Comparison of ENCODE assay signal across 14 cellular contexts in genomic region chr6:133701633-133702331, GRCh38.
A peak's percentile ranks its signal among the peaks of the same experiment; 100 is the strongest.
DNase-seq lines count a peak whose midpoint lies in the region; ATAC-seq and TF ChIP-seq lines count a peak whose summit lies in the region.
"Had no signal": no experiment of that assay in that cellular context is flagged by ENCODE, and none has a peak within 500 bp of the region (broad histone marks: within the 10 kb centered on the region; RNA-seq: fewer than 3 reads in every experiment).

No MANE protein-coding gene starts in this region.

- peak overlapping the region in 9 of 11 experiments; percentile 6 to 37 (median 25); a peak in 15 of 22 replicates for H3K4me2 ChIP-seq in BLaER1 treated with 17β-estradiol and CSF1 and Interleukin-3, amounts not matched to agents 10 nM and 100 nM

- H3K4me3 ChIP-seq in BLaER1 treated with 17β-estradiol and CSF1 and Interleukin-3, amounts not matched to agents 10 nM and 100 nM: no peak overlapping the region
- no peak overlapping the region for H3K4me3 ChIP-seq in NB4 (ENCODE audit: low read depth, low read length)
- no peak overlapping the region for H3K4me3 ChIP-seq in mucosa of rectum (ENCODE audit: low read length in 2 of 2)
- H3K4me3 ChIP-seq: gastrocnemius medialis had no signal

- DNase-seq in NB4 (ENCODE audit: low read depth) (peak; percentile 50), erythroblast (lab: John Stamatoyannopoulos, UW) (peak; percentile 78 to 93), NCI-H510A (lab: John Stamatoyannopoulos, UW) (no peak), NCI-H187 (lab: John Stamatoyannopoulos, UW) (no peak)
- DNase-seq: activated CD8-positive, alpha-beta memory T cell treated with anti-CD3 and anti-CD28 coated beads, Interleukin-2, amount 10 ng/mL, durations not matched to agents 7 days and 5 days; activated naive CD8-positive, alpha-beta T cell treated with anti-CD3 and anti-CD28 coated beads for 36 hours; gastrocnemius medialis; NCI-H226; nucleus accumbens had no signal

- TF ChIP-seq POLR2A in NB4 (IDR thresholded peaks at IDR 0.05; ENCODE audit: extremely low read depth, insufficient read length) (no peak), erythroblast (IDR thresholded peaks at IDR 0.05; ENCODE audit: low read length) (no peak)

- ATAC-seq in GM18520 (IDR thresholded peaks at IDR 0.05; ENCODE audit: unreplicated experiment) (no peak), GM18858 (IDR thresholded peaks at IDR 0.05; ENCODE audit: unreplicated experiment) (no peak)
- ATAC-seq: activated CD8-positive, alpha-beta memory T cell treated with anti-CD3 and anti-CD28 coated beads, Interleukin-2, amount 10 ng/mL, durations not matched to agents 7 days and 5 days; gastrocnemius medialis; left colon had no signal

- TF ChIP-seq CTCF in NB4 (IDR thresholded peaks at IDR 0.05; ENCODE audit: low read depth, low read length): no peak

- H3K36me3 ChIP-seq in BLaER1 treated with 17β-estradiol and CSF1 and Interleukin-3, amounts not matched to agents 10 nM and 100 nM: no peaks in the 10 kb centered on the region
- H3K36me3 ChIP-seq in mucosa of rectum (ENCODE audit: control insufficient read depth in 2 of 2, insufficient read depth in 2 of 2, low read length in 2 of 2): no peaks in the 10 kb centered on the region
- H3K36me3 ChIP-seq: gastrocnemius medialis had no signal

- H3K9ac ChIP-seq in BLaER1 treated with 17β-estradiol and CSF1 and Interleukin-3, amounts not matched to agents 10 nM and 100 nM: no peak overlapping the region
- H3K9ac ChIP-seq in mucosa of rectum (ENCODE audit: low read depth in 1 of 2, low read length in 2 of 2): no peak overlapping the region

- H4K20me1 ChIP-seq in BLaER1 treated with 17β-estradiol and CSF1 and Interleukin-3, amounts not matched to agents 10 nM and 100 nM: no peaks in the 10 kb centered on the region

- H3K27ac ChIP-seq in BLaER1 treated with 17β-estradiol and CSF1 and Interleukin-3, amounts not matched to agents 10 nM and 100 nM: 0 out of 22 replicates have a peak overlapping the region, but pooled peaks of 2 of the 11 experiments have one; percentile 7 to 34
- peak overlapping the region; percentile 29 to 46 for H3K27ac ChIP-seq in mucosa of rectum (ENCODE audit: low read depth in 2 of 2, low read length in 2 of 2)

- peaks cover 0 to 9% (median 0%) of the 10 kb centered on the region in 11 experiments; a peak in 3 of 22 replicates for H3K27me3 ChIP-seq in BLaER1 treated with 17β-estradiol and CSF1 and Interleukin-3, amounts not matched to agents 10 nM and 100 nM
- H3K27me3 ChIP-seq in mucosa of rectum (ENCODE audit: control insufficient read depth in 2 of 2, insufficient read depth in 2 of 2, low read length in 2 of 2): no peaks in the 10 kb centered on the region
- H3K27me3 ChIP-seq: gastrocnemius medialis had no signal

- peaks cover 4 to 41% (median 19%) of the 10 kb centered on the region in 11 experiments; a peak in 19 of 22 replicates for H3K9me3 ChIP-seq in BLaER1 treated with 17β-estradiol and CSF1 and Interleukin-3, amounts not matched to agents 10 nM and 100 nM (replicated peaks in 1 of 11)
- H3K9me3 ChIP-seq in mucosa of rectum (ENCODE audit: control insufficient read depth in 2 of 2, low read length in 2 of 2): no peaks in the 10 kb centered on the region
- H3K9me3 ChIP-seq: gastrocnemius medialis had no signal

- peaks cover 8 to 51% (median 26%) of the 10 kb centered on the region in 10 experiments for H3K4me1 ChIP-seq in BLaER1 treated with 17β-estradiol and CSF1 and Interleukin-3, amounts not matched to agents 10 nM and 100 nM
- H3K4me1 ChIP-seq in mucosa of rectum (ENCODE audit: control insufficient read depth in 2 of 2, insufficient read depth in 2 of 2, low read length in 2 of 2): no peaks in the 10 kb centered on the region

Comparison
In these comparisons a context has a peak if more than half of its experiments do, and no peak if none do; other contexts are left out.
1. DNase-seq: peak in NB4 (single experiment) and erythroblast (2 of 2); none in NCI-H510A (single experiment) and NCI-H187 (0 of 2).